8 cellular contexts compared by ENCODE assay signal in genomic region chr22:41197808-41198585, GRCh38.
A peak's percentile ranks its signal among the peaks of the same experiment; 100 is the strongest.
DNase-seq lines count a peak whose midpoint lies in the region; FAIRE-seq and TF ChIP-seq lines count a peak whose summit lies in the region.

No MANE protein-coding gene starts in this region.

- H3K36me3 ChIP-seq in SK-N-MC (ENCODE audit: insufficient read depth, low read length), result no peaks in the 10 kb centered on the region

- no peak for TF ChIP-seq CTCF in GM12875 (IDR thresholded peaks at IDR 0.05; ENCODE audit: borderline replicate concordance, insufficient read depth, low read depth, low read length)

- no peaks in the 10 kb centered on the region for H3K9me3 ChIP-seq in SK-N-MC (ENCODE audit: low read depth, low read length)

- DNase-seq in HTR-8/SVneo (ENCODE audit: insufficient read length, low spot score) (peak; percentile 21), SK-N-MC (ENCODE audit: low read depth, low spot score) (no peak), astrocyte of the hippocampus (ENCODE audit: low read depth, low spot score) (peak; percentile 47), kidney tubule cell (ENCODE audit: low spot score) (peak; percentile 30), NCI-H226 (no peak), C1 segment of cervical spinal cord (lab: John Stamatoyannopoulos, UW) (no peak)
- peak; percentile 48 to 62 for DNase-seq in stimulated activated CD4-positive, alpha-beta T cell treated with anti-CD3 and anti-CD28 coated beads, Interleukin-4, amount 100 ng/mL, for 4 hours

- peak; percentile 49 for FAIRE-seq in HTR-8/SVneo (lab: Jason Lieb, UNC)

- peak overlapping the region; percentile 8 for H3K9ac ChIP-seq in SK-N-MC (ENCODE audit: insufficient read length)

- H3K4me3 ChIP-seq in GM12875 (ENCODE audit: low read depth, low read length) (peak overlapping the region; percentile 88), SK-N-MC (peak overlapping the region; percentile 93)

- H3K27ac ChIP-seq in SK-N-MC, result no peak overlapping the region

Comparison
In these comparisons a context has a peak if more than half of its experiments do, and no peak if none do; other contexts are left out.
1. DNase-seq: peak in HTR-8/SVneo (single experiment), astrocyte of the hippocampus (single experiment), kidney tubule cell (single experiment) and stimulated activated CD4-positive, alpha-beta T cell treated with anti-CD3 and anti-CD28 coated beads, Interleukin-4, amount 100 ng/mL, for 4 hours (2 of 2); none in SK-N-MC (single experiment), NCI-H226 (single experiment) and C1 segment of cervical spinal cord (0 of 14).